16 cellular contexts compared by ENCODE assay signal in the genomic region with DNA sequence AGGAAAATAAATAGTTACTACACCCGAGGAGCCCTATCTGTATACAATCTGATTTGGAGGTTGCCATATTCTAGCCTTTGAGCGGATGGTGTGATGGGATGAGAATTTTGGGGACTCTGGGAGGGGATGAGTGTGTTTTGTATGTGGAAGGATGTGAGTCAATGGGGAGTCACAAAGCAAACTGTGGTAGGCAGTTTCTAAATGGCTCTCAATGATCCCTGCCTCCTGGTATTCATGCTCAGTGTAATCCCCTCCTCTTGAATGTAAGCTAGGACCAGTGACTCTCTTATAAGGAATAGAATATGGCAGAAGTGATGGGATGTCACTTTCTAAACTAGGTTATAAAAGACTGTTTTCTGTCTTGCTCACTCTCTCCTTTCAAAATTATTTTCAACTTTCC.
DNase-seq lines count a peak whose midpoint lies in the region; ATAC-seq and TF ChIP-seq lines count a peak whose summit lies in the region.
"Had no signal": no experiment of that assay in that cellular context is flagged by ENCODE, and none has a peak within 500 bp of the region (broad histone marks: within the 10 kb centered on the region; RNA-seq: fewer than 3 reads in every experiment).

No MANE protein-coding gene starts in this region.

- intact Hi-C loops in Panc1 (cut with micrococcal nuclease; ENCODE audit: unreplicated experiment) = no loop called here

- H3K4me3 Mint-ChIP-seq in osteocyte (ENCODE audit: unreplicated experiment) = no peak overlapping the region
- H3K4me3 Mint-ChIP-seq: CD8-positive, alpha-beta T cell had no signal

- POLR2A ChIA-PET in Panc1 (lab: Charles Lee) = interaction anchor here (0.7 kb wide), 1 partner anchor 721 kb away, joined by 5 read pairs; no protein-coding TSS in a partner anchor

- H3K27me3 Mint-ChIP-seq in osteocyte (ENCODE audit: unreplicated experiment) = no peaks in the 10 kb centered on the region

- TF ChIP-seq CTCF in Panc1 (IDR thresholded peaks at IDR 0.05) (no peak), fibroblast of mammary gland (conservative IDR thresholded peaks at IDR 0.05; ENCODE audit: control insufficient read depth, insufficient read depth, low read depth, low read length) (no peak), osteocyte (IDR thresholded peaks at IDR 0.05) (no peak)

- DNase-seq in HCEC 1CT (peak; percentile 63), Panc1 (ENCODE audit: low read depth, low spot score) (peak; percentile 48), fibroblast of mammary gland (ENCODE audit: low read depth) (peak; percentile 57), NCI-H2029 treated with DMSO at 0.1 percent for 48 hours (lab: John Stamatoyannopoulos, UW) (no peak), osteocyte (ENCODE audit: extremely low spot score, unreplicated experiment) (no peak)
- DNase-seq in activated naive CD4-positive, alpha-beta T cell treated with anti-CD3 and anti-CD28 coated beads, Interleukin-2, amount 50 U/mL, for 16 hours = no peak
- DNase-seq: CD8-positive, alpha-beta T cell; DND-41; KG1; MG63; NCI-H1092 treated with DMSO at 0.1 percent for 48 hours; NCI-H1694 treated with DMSO at 0.1 percent for 48 hours; NCI-H446; SW 1271 had no signal

- H3K4me1 ChIP-seq in Panc1 (ENCODE audit: control insufficient read depth, insufficient read depth, low read length) = no peaks in the 10 kb centered on the region

- H3K36me3 Mint-ChIP-seq in osteocyte (ENCODE audit: unreplicated experiment) = no peaks in the 10 kb centered on the region
- H3K36me3 Mint-ChIP-seq: CD8-positive, alpha-beta T cell had no signal

- peaks cover 7% of the 10 kb centered on the region for H3K4me1 Mint-ChIP-seq in osteocyte (ENCODE audit: unreplicated experiment)

- H3K27ac Mint-ChIP-seq in osteocyte (ENCODE audit: unreplicated experiment) = no peak overlapping the region
- H3K27ac Mint-ChIP-seq: CD8-positive, alpha-beta T cell had no signal

- no TSS peak for BruUV-seq in Panc1 (replicated peaks; lab: Mats Ljungman, UMichigan)

- peak; percentile 56; the same call in 1 of the 2 replicates for ATAC-seq in Panc1
- ATAC-seq in GM21367 (IDR thresholded peaks at IDR 0.05; ENCODE audit: unreplicated experiment) = no peak
- ATAC-seq: CD8-positive, alpha-beta T cell; HCT116 had no signal

- no peaks in the 10 kb centered on the region for H3K27me3 ChIP-seq in Panc1 (ENCODE audit: control insufficient read depth, insufficient read depth, low read length)
- H3K27me3 ChIP-seq: MG63 had no signal

- no peaks in the 10 kb centered on the region for H3K36me3 ChIP-seq in Panc1 (ENCODE audit: control insufficient read depth, insufficient read depth, low read length)
- H3K36me3 ChIP-seq: MG63 had no signal

- CTCF ChIA-PET in Panc1 (lab: Charles Lee) = no interaction called here

- H3K27ac ChIP-seq in Panc1 (ENCODE audit: low read length) = no peak overlapping the region

- no peaks in the 10 kb centered on the region for H3K9me3 ChIP-seq in Panc1 (ENCODE audit: control insufficient read depth, insufficient read depth, low read depth, low read length)
- H3K9me3 ChIP-seq: MG63 had no signal

- no peaks in the 10 kb centered on the region for H3K9me3 Mint-ChIP-seq in osteocyte (ENCODE audit: unreplicated experiment)

- in situ Hi-C loops in Panc1 (cut with HindIII; ENCODE audit: low pct_unique_long_range_greater_than_20kb, low sequenced_read_pairs) = no loop called here

- H3K4me3 ChIP-seq in Panc1 (ENCODE audit: low read depth in 2 of 2, low read length in 2 of 2) = no peak overlapping the region
- H3K4me3 ChIP-seq in fibroblast of mammary gland (ENCODE audit: control insufficient read depth, low read depth, low read length) = no peak overlapping the region
- H3K4me3 ChIP-seq: MG63 had no signal

Comparison
In these comparisons a context has a peak if more than half of its experiments do, and no peak if none do; other contexts are left out.
1. DNase-seq: peak in HCEC 1CT (single experiment), Panc1 (single experiment) and fibroblast of mammary gland (single experiment); none in NCI-H2029 treated with DMSO at 0.1 percent for 48 hours (single experiment), osteocyte (single experiment) and activated naive CD4-positive, alpha-beta T cell treated with anti-CD3 and anti-CD28 coated beads, Interleukin-2, amount 50 U/mL, for 16 hours (single experiment).